In genomic region chr1:146036990-146037646, GRCh38 we compare ENCODE assay signal across 8 cellular contexts. TPM values are rescaled to one million over a fixed set of nuclear protein-coding genes. Genes with fewer than 3 reads are reported as not detected.
A peak's percentile ranks its signal among the peaks of the same experiment; 100 is the strongest.
DNase-seq lines count a peak whose midpoint lies in the region; FAIRE-seq and TF ChIP-seq lines count a peak whose summit lies in the region.

No MANE protein-coding gene starts in this region.

- no peak for TF ChIP-seq RAD21 in H1 (IDR thresholded peaks at IDR 0.05 in 1 of 2, conservative IDR thresholded peaks at IDR 0.05 in 1 of 2; ENCODE audit: low read depth in 2 of 2, low read length in 2 of 2)

- no peak overlapping the region for H3K23ac ChIP-seq in H1 (ENCODE audit: insufficient read length)

- H3K27me3 ChIP-seq in H1 (replicated peaks in 1 of 4; ENCODE audit: control insufficient read depth in 3 of 4, extremely low read depth in 1 of 4, insufficient read depth in 3 of 4, low read length in 3 of 4) = no peaks in the 10 kb centered on the region

- H3K4ac ChIP-seq in H1 (replicated peaks; ENCODE audit: insufficient read length, low read depth, low read length) = peak overlapping the region; percentile 46

- no peaks in the 10 kb centered on the region for H3K36me3 ChIP-seq in H1 (ENCODE audit: control insufficient read depth in 2 of 4, insufficient read depth in 4 of 4, low read length in 3 of 4)

- 1% methylated on average over 21 of the region's 21 CpGs; no CpG with 5 or more reads in 1 of the 2 experiments for WGBS in H1 (ENCODE audit: extremely low coverage in 1 of 2, insufficient coverage in 1 of 2, insufficient read length in 1 of 2, insufficient replicate concordance in 2 of 2, low coverage in 1 of 2, low lambda C conversion rate in 2 of 2, missing lambda C conversion rate in 1 of 2), 2 experiments

- no peaks in the 10 kb centered on the region for H3K9me3 ChIP-seq in H1 (ENCODE audit: insufficient read depth in 2 of 2, low read depth in 1 of 2, low read length in 1 of 2)

- no peaks in the 10 kb centered on the region for H3K79me1 ChIP-seq in H1 (ENCODE audit: low read depth, low read length)

- peak overlapping the region; percentile 73 to 93 (median 88) for H3K4me3 ChIP-seq in H1 (ENCODE audit: extremely low read depth in 1 of 4, insufficient read depth in 2 of 4, low read depth in 3 of 4, low read length in 4 of 4)

- H4K20me1 ChIP-seq in H1 (replicated peaks in 1 of 2; ENCODE audit: control insufficient read depth in 1 of 2, insufficient read depth in 2 of 2, low read length in 2 of 2) = no peaks in the 10 kb centered on the region

- no peak for TF ChIP-seq POLR2A in GM12891 (IDR thresholded peaks at IDR 0.05; ENCODE audit: low read depth, low read length)
- no peak for TF ChIP-seq POLR2A in H1 (IDR thresholded peaks at IDR 0.05; ENCODE audit: control extremely low read depth in 1 of 2, low read depth in 2 of 2, low read length in 2 of 2)

- peak overlapping the region; percentile 25 for H2BK120ac ChIP-seq in H1 (replicated peaks; ENCODE audit: low read depth, low read length)

- H3K27ac ChIP-seq in H1 (ENCODE audit: low read depth, low read length) = peak overlapping the region; percentile 40

- H2BK12ac ChIP-seq in H1 (ENCODE audit: low read depth, low read length) = peak overlapping the region; percentile 41

- peak overlapping the region; percentile 39 for H4K5ac ChIP-seq in H1 (ENCODE audit: insufficient read length, low read depth, low read length)

- DNase-seq in GM12891 (ENCODE audit: insufficient read length, low spot score) (no peak), HK-2 (ENCODE audit: unreplicated experiment) (peak; percentile 85), NOMO-1 (lab: John Stamatoyannopoulos, UW; ENCODE audit: unreplicated experiment in 2 of 2) (peak; percentile 67 to 80), H1 (ENCODE audit: low read depth in 1 of 2, low spot score in 2 of 2) (peak in 1 of 2 experiments; percentile 87), middle frontal gyrus (ENCODE audit: extremely low spot score, low spot score) (peak; percentile 90), GM20000 (ENCODE audit: low spot score) (no peak)
- peak; percentile 51 to 53 for DNase-seq in activated CD8-positive, alpha-beta memory T cell treated with anti-CD3 and anti-CD28 coated beads for 4 hours (ENCODE audit: low read depth in 2 of 2)
- DNase-seq in stimulated activated CD8-positive, alpha-beta memory T cell treated with anti-CD3 and anti-CD28 coated beads, Interleukin-15, amount 100 ng/mL, for 48 hours (ENCODE audit: low read depth in 2 of 2) = peak; percentile 61 to 63

- H2BK20ac ChIP-seq in H1 (ENCODE audit: low read length) = no peak overlapping the region

- FAIRE-seq in GM12891 (lab: Jason Lieb, UNC) = peak; percentile 13
- no peak for FAIRE-seq in H1 (lab: Jason Lieb, UNC)

- peaks cover 7% of the 10 kb centered on the region for H3K23me2 ChIP-seq in H1 (ENCODE audit: low read depth, low read length)

- H3K18ac ChIP-seq in H1 (ENCODE audit: extremely low read depth, low read length) = peak overlapping the region; percentile 64

- H2AFZ ChIP-seq in H1 (ENCODE audit: low read length) = peak overlapping the region; percentile 99

- peak overlapping the region; percentile 93; the same call in 1 of the 2 replicates for H2BK5ac ChIP-seq in H1 (ENCODE audit: low read depth, low read length)

- no peaks in the 10 kb centered on the region for H3K79me2 ChIP-seq in H1 (ENCODE audit: control insufficient read depth in 1 of 2, insufficient read depth in 2 of 2, low read length in 2 of 2)

- peaks cover 0 to 3% (median 0%) of the 10 kb centered on the region in 4 experiments; a peak in 1 of 7 replicates for H3K4me1 ChIP-seq in H1 (replicated peaks in 1 of 4; ENCODE audit: control insufficient read depth in 3 of 4, insufficient read depth in 4 of 4, low read length in 3 of 4)

- H4K8ac ChIP-seq in H1 (ENCODE audit: extremely low read depth, insufficient read depth, low read length) = peak overlapping the region; percentile 70; the same call in 1 of the 2 replicates

- no peak overlapping the region for H2AK5ac ChIP-seq in H1 (ENCODE audit: low read depth, low read length)

- no peak for TF ChIP-seq EP300 in H1 (IDR thresholded peaks at IDR 0.05; ENCODE audit: borderline replicate concordance in 1 of 2, low read depth in 2 of 2, low read length in 2 of 2)

- POLR2A ChIA-PET in H1 (lab: Charles Lee; ENCODE audit: partially characterized antibody) = interaction anchor here (0.6 to 11.6 kb wide), 10 partner anchors 10 to 178 kb away, joined by 3 to 284 read pairs (median 3); partner anchors contain the start of genes HJV, PIAS3 and RBM8A

- TF ChIP-seq CTCF in H1 (IDR thresholded peaks at IDR 0.05; ENCODE audit: control extremely low read depth in 1 of 3, insufficient read depth in 1 of 3, low read depth in 1 of 3, low read length in 3 of 3) (no peak), GM20000 (IDR thresholded peaks at IDR 0.05; ENCODE audit: extremely low read depth, missing control alignments) (no peak)

- H3K14ac ChIP-seq in H1 (ENCODE audit: insufficient read length) = no peak overlapping the region

- H2BK15ac ChIP-seq in H1 (ENCODE audit: low read length) = peak overlapping the region; percentile 77; the same call in 1 of the 2 replicates

- H3K56ac ChIP-seq in H1 (replicated peaks; ENCODE audit: insufficient read length, low read depth, low read length) = peak overlapping the region; percentile 75

- peak overlapping the region in 3 of 4 experiments; percentile 77 to 88 (median 78); a peak in 6 of 7 replicates for H3K9ac ChIP-seq in H1 (replicated peaks in 1 of 4; ENCODE audit: extremely low read depth in 1 of 4, low read depth in 3 of 4, low read length in 3 of 4)

- H4K91ac ChIP-seq in H1 (replicated peaks; ENCODE audit: insufficient read length, low read length) = peak overlapping the region; percentile 36

- H3K4me2 ChIP-seq in H1 (ENCODE audit: insufficient read depth in 1 of 2, low read depth in 2 of 2, low read length in 2 of 2) = peak overlapping the region; percentile 69 to 75

- CTCF ChIA-PET in H1 (lab: Charles Lee; ENCODE audit: partially characterized antibody) = interaction anchor here (0.9 to 9.2 kb wide), 6 partner anchors 18 to 190 kb away, joined by 3 to 55 read pairs (median 4); no protein-coding TSS in a partner anchor

TF ChIP-seq in GM12891, 5 proteins besides CTCF, POLR2A, EP300 and RAD21:
- peak; percentile 76 for TF ChIP-seq SPI1 (IDR thresholded peaks at IDR 0.05; ENCODE audit: low read depth, low read length)
- no peak for TF ChIP-seq PAX5 (IDR thresholded peaks at IDR 0.05; ENCODE audit: insufficient read depth, low read length, severe bottlenecking)
- TF ChIP-seq TAF1 (IDR thresholded peaks at IDR 0.05; ENCODE audit: low read depth, low read length) = no peak; the same call in 1 of the 2 replicates
- TF ChIP-seq POU2F2 (IDR thresholded peaks at IDR 0.05; ENCODE audit: low read depth, low read length) = peak; percentile 27; the same call in 1 of the 2 replicates
- no peak for TF ChIP-seq POLR2AphosphoS5 (IDR thresholded peaks at IDR 0.05; ENCODE audit: low read depth, low read length)

TF ChIP-seq in H1, 55 proteins besides CTCF, POLR2A, EP300 and RAD21 (continues in another document):
- 0 out of 2 replicates have a peak, but pooled peaks have one; percentile 10 for TF ChIP-seq POU5F1 (IDR thresholded peaks at IDR 0.05; ENCODE audit: low read depth, low read length)
- no peak for TF ChIP-seq BRCA1 (IDR thresholded peaks at IDR 0.05; ENCODE audit: low read depth, low read length)
- TF ChIP-seq EZH2 (IDR thresholded peaks at IDR 0.05; ENCODE audit: low read depth, low read length, severe bottlenecking) = no peak
- no peak for TF ChIP-seq RFX5 (IDR thresholded peaks at IDR 0.05; ENCODE audit: borderline replicate concordance, low read depth, low read length)
- TF ChIP-seq CHD1 (IDR thresholded peaks at IDR 0.05; ENCODE audit: low read depth, low read length) = no peak
- peak; percentile 64; the same call in 1 of the 2 replicates for TF ChIP-seq CEBPB (IDR thresholded peaks at IDR 0.05; ENCODE audit: low read depth, low read length)
- TF ChIP-seq SUZ12 (IDR thresholded peaks at IDR 0.05; ENCODE audit: low read length) = no peak
- no peak for TF ChIP-seq USF2 (IDR thresholded peaks at IDR 0.05; ENCODE audit: low read length)
- TF ChIP-seq NANOG (IDR thresholded peaks at IDR 0.05; ENCODE audit: insufficient read depth, low read depth, low read length, poor library complexity, severe bottlenecking) = no peak
- no peak for TF ChIP-seq ZNF274 (IDR thresholded peaks at IDR 0.05; ENCODE audit: borderline replicate concordance, extremely low read depth, low read length)
- no peak for TF ChIP-seq JUND (IDR thresholded peaks at IDR 0.05; ENCODE audit: low read length)
- TF ChIP-seq KDM5A (IDR thresholded peaks at IDR 0.05; ENCODE audit: low read length) = no peak

RNA-seq across cellular contexts. Expression of gene HJV, which starts 15.6 kb away (rescaled TPM):
- polyA plus RNA-seq in GM12891 (2012; ENCODE audit: low read depth, missing spikeins) = not detected
- 0.32 and 0.46 TPM in 2 replicates for total RNA-seq in H1 (2021; fragmentation: NEBNext Ultra II Directional; extraction: Animal tissue kit (Norgen Biotek cat#: 25700))
- polyA plus RNA-seq in H1 (2011; rRNA removed) = 0.42 and 0.70 TPM in 2 replicates
- polyA plus RNA-seq in H1 (2011; cell fraction: cytosol; rRNA removed) = 0.58 TPM
- 0.37 TPM for polyA plus RNA-seq in H1 (2011; cell fraction: nucleus; rRNA removed)
- 0.15 to 0.51 TPM (median 0.34 TPM) in 4 replicates for polyA plus RNA-seq in H1 (2012, experiment 1 of 2)
- polyA plus RNA-seq in H1 (2012, experiment 2 of 2) = 0.14 TPM
- 0.20 TPM for polyA plus RNA-seq in H1 (2013, experiment 1 of 2)
- polyA plus RNA-seq in H1 (2013, experiment 2 of 2) = 0.18 TPM
- polyA minus RNA-seq in H1 (2011; rRNA and poly(A)+ RNA removed) = 0.47 and 0.63 TPM in 2 replicates
- not detected for polyA minus RNA-seq in H1 (2011; cell fraction: cytosol; rRNA and poly(A)+ RNA removed)
- not detected for polyA minus RNA-seq in H1 (2011; cell fraction: nucleus; rRNA and poly(A)+ RNA removed)

RNA-seq across cellular contexts. Expression of gene TXNIP, which starts 40.7 kb away (rescaled TPM):
- polyA plus RNA-seq in GM12891 (2012; ENCODE audit: low read depth, missing spikeins) = 129 TPM
- total RNA-seq in H1 (2021; fragmentation: NEBNext Ultra II Directional; extraction: Animal tissue kit (Norgen Biotek cat#: 25700)) = 10.3 and 12.3 TPM in 2 replicates
- 33.4 and 56.8 TPM in 2 replicates for polyA plus RNA-seq in H1 (2011; rRNA removed)
- 50.4 TPM for polyA plus RNA-seq in H1 (2011; cell fraction: cytosol; rRNA removed)
- 73.4 TPM for polyA plus RNA-seq in H1 (2011; cell fraction: nucleus; rRNA removed)
- polyA plus RNA-seq in H1 (2012, experiment 1 of 2) = 14.6 to 27.3 TPM (median 22.1 TPM) in 4 replicates
- 4.6 TPM for polyA plus RNA-seq in H1 (2012, experiment 2 of 2)
- polyA plus RNA-seq in H1 (2013, experiment 1 of 2) = 9.4 TPM
- 8.5 TPM for polyA plus RNA-seq in H1 (2013, experiment 2 of 2)
- 91.1 and 129 TPM in 2 replicates for polyA minus RNA-seq in H1 (2011; rRNA and poly(A)+ RNA removed)
- polyA minus RNA-seq in H1 (2011; cell fraction: cytosol; rRNA and poly(A)+ RNA removed) = 56.7 TPM
- polyA minus RNA-seq in H1 (2011; cell fraction: nucleus; rRNA and poly(A)+ RNA removed) = 171 TPM

Comparison
In these comparisons a context has a peak if more than half of its experiments do, and no peak if none do; other contexts are left out.
1. DNase-seq: peak in HK-2 (single experiment), NOMO-1 (2 of 2), activated CD8-positive, alpha-beta memory T cell treated with anti-CD3 and anti-CD28 coated beads for 4 hours (2 of 2), middle frontal gyrus (single experiment) and stimulated activated CD8-positive, alpha-beta memory T cell treated with anti-CD3 and anti-CD28 coated beads, Interleukin-15, amount 100 ng/mL, for 48 hours (2 of 2); none in GM12891 (single experiment) and GM20000 (single experiment).